In the genomic region with DNA sequence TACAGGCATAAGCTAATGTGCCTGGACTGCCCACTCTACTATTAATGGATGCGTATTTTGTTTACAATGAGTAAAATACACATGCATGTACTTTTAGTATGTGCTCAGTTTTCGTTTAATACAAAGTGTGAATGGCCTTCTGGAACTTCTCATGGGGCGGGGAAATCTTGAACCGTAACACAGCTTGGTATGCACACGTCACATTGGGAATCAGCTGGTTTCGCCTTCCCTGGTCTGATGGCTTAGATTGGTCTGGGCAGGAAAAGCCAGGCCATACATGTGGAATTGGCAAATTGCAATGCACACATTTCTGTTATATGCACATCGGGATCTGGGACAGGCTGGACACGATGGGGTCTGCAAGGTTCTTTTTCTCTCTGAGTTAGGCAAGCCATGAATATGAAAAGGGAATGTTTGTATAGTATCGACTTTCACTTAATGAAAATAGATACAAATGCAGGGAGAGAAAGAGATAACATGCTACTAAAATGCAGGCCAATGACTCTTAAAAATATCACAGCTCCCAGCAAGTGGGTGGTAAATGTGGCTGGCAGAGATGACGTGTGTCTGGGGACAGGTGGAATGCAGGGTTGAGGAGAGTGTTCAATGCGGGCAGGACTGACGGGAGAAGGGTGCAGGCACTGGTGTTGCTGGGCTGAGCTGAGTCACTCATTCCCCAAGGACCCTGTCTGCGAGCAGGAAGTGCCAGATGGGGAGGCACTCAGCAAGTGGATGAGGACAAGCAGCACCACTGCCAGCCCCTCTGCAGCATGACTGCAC, we compare ENCODE assay signal across 11 cellular contexts.
DNase-seq lines count a peak whose midpoint lies in the region; ATAC-seq and TF ChIP-seq lines count a peak whose summit lies in the region.
"Had no signal": no experiment of that assay in that cellular context is flagged by ENCODE, and none has a peak within 500 bp of the region (broad histone marks: within the 10 kb centered on the region; RNA-seq: fewer than 3 reads in every experiment).

No MANE protein-coding gene starts in this region.

- POLR2A ChIA-PET in WTC11 (lab: Charles Lee) = no interaction called here

- H3K27ac ChIP-seq in BLaER1 (no peak overlapping the region), Karpas-422 (ENCODE audit: low read length) (no peak overlapping the region)
- H3K27ac ChIP-seq: sigmoid colon had no signal

- peak; percentile 71 for ATAC-seq in WTC11
- no peak for ATAC-seq in GM18861 (IDR thresholded peaks at IDR 0.05; ENCODE audit: unreplicated experiment)
- ATAC-seq in HG02610 (IDR thresholded peaks at IDR 0.05; ENCODE audit: unreplicated experiment) = no peak

- no peaks in the 10 kb centered on the region for H3K27me3 ChIP-seq in BLaER1
- no peaks in the 10 kb centered on the region for H3K27me3 ChIP-seq in Karpas-422 (ENCODE audit: low read length)
- H3K27me3 ChIP-seq: sigmoid colon had no signal

- H3K27ac Mint-ChIP-seq in WTC11 = no peak overlapping the region
- H3K27ac Mint-ChIP-seq: T-helper 1 cell treated with Interleukin-12 subunit alpha and Interleukin-12 subunit beta and Interleukin-4 antibody, amounts not matched to agents 30 μg/mL and 1 μg/mL, for 36 hours had no signal

- H3K4me3 Mint-ChIP-seq in WTC11 = no peak overlapping the region
- H3K4me3 Mint-ChIP-seq: T-helper 1 cell treated with Interleukin-12 subunit alpha and Interleukin-12 subunit beta and Interleukin-4 antibody, amounts not matched to agents 30 μg/mL and 1 μg/mL, for 36 hours had no signal

- no peaks in the 10 kb centered on the region for H3K9me2 ChIP-seq in Karpas-422 (replicated peaks; ENCODE audit: insufficient read depth, low read length)

- no peaks in the 10 kb centered on the region for H3K27me3 Mint-ChIP-seq in WTC11 (ENCODE audit: low read depth)

- peak; percentile 59 for DNase-seq in Karpas-422
- DNase-seq in WTC11 (ENCODE audit: low spot score) = no peak
- peak; percentile 67 for DNase-seq in kidney tubule cell (ENCODE audit: low spot score)
- DNase-seq in activated CD4-positive, alpha-beta T cell treated with anti-CD3 and anti-CD28 coated beads for 1 hour = no peak
- no peak for DNase-seq in foreskin fibroblast
- DNase-seq: C1 segment of cervical spinal cord had no signal

- H3K9me3 ChIP-seq in BLaER1 (no peaks in the 10 kb centered on the region), Karpas-422 (ENCODE audit: low read length) (no peaks in the 10 kb centered on the region)
- H3K9me3 ChIP-seq: sigmoid colon had no signal

- H3K4me1 ChIP-seq in BLaER1 (peaks cover 25% of the 10 kb centered on the region), Karpas-422 (ENCODE audit: low read length) (peaks cover 10% of the 10 kb centered on the region)

- no peaks in the 10 kb centered on the region for H3K79me2 ChIP-seq in Karpas-422 (ENCODE audit: low read length)

- H4K20me1 ChIP-seq in BLaER1 (no peaks in the 10 kb centered on the region), Karpas-422 (ENCODE audit: insufficient read depth, low read depth, low read length) (no peaks in the 10 kb centered on the region)

- H2AFZ ChIP-seq in Karpas-422 (ENCODE audit: low read length) = peak overlapping the region; percentile 49; the same call in 1 of the 2 replicates

- CTCF ChIA-PET in WTC11 (lab: Charles Lee) = interaction anchor here (1.6 to 6.0 kb wide), 4 partner anchors 8 to 398 kb away, joined by 4 to 31 read pairs (median 11); no protein-coding TSS in a partner anchor

- peaks cover 10% of the 10 kb centered on the region for H3K4me1 Mint-ChIP-seq in WTC11

- no peak for TF ChIP-seq CTCF in WTC11 (IDR thresholded peaks at IDR 0.05)
- TF ChIP-seq CTCF in foreskin fibroblast (IDR thresholded peaks at IDR 0.05; ENCODE audit: low read depth, low read length) = no peak

- no peaks in the 10 kb centered on the region for H3K9me3 Mint-ChIP-seq in WTC11
- H3K9me3 Mint-ChIP-seq: T-helper 1 cell treated with Interleukin-12 subunit alpha and Interleukin-12 subunit beta and Interleukin-4 antibody, amounts not matched to agents 30 μg/mL and 1 μg/mL, for 36 hours had no signal

- peak overlapping the region; percentile 52 for H3K4me2 ChIP-seq in BLaER1
- peak overlapping the region; percentile 41 for H3K4me2 ChIP-seq in Karpas-422 (ENCODE audit: low read depth, low read length, poor library complexity, severe bottlenecking)

- no peak overlapping the region for H3K9ac ChIP-seq in BLaER1
- H3K9ac ChIP-seq in Karpas-422 (ENCODE audit: low read length) = no peak overlapping the region

- no peaks in the 10 kb centered on the region for H3K36me3 Mint-ChIP-seq in WTC11

- H3K4me3 ChIP-seq in BLaER1 (no peak overlapping the region), Karpas-422 (ENCODE audit: low read length) (no peak overlapping the region), foreskin fibroblast (ENCODE audit: low read depth in 1 of 2, low read length in 2 of 2) (no peak overlapping the region)
- H3K4me3 ChIP-seq: sigmoid colon had no signal

- no peaks in the 10 kb centered on the region for H3K36me3 ChIP-seq in BLaER1
- no peaks in the 10 kb centered on the region for H3K36me3 ChIP-seq in Karpas-422 (ENCODE audit: insufficient read depth, low read length)
- H3K36me3 ChIP-seq: sigmoid colon had no signal

TF ChIP-seq in WTC11, 78 proteins besides CTCF, POLR2A, EP300 and RAD21 (continues in another document):
- TF ChIP-seq ELF4 (CRISPR knock-in tag; IDR thresholded peaks at IDR 0.05; ENCODE audit: low read depth) (no peak), ZNF121 (CRISPR knock-in tag; IDR thresholded peaks at IDR 0.05) (no peak), ZNF317 (CRISPR knock-in tag; IDR thresholded peaks at IDR 0.05; ENCODE audit: borderline replicate concordance, low read depth) (no peak), RELA (CRISPR knock-in tag; IDR thresholded peaks at IDR 0.05; ENCODE audit: borderline replicate concordance) (no peak), RORB (CRISPR knock-in tag; IDR thresholded peaks at IDR 0.05) (no peak)
- TF ChIP-seq, protein P1, sequence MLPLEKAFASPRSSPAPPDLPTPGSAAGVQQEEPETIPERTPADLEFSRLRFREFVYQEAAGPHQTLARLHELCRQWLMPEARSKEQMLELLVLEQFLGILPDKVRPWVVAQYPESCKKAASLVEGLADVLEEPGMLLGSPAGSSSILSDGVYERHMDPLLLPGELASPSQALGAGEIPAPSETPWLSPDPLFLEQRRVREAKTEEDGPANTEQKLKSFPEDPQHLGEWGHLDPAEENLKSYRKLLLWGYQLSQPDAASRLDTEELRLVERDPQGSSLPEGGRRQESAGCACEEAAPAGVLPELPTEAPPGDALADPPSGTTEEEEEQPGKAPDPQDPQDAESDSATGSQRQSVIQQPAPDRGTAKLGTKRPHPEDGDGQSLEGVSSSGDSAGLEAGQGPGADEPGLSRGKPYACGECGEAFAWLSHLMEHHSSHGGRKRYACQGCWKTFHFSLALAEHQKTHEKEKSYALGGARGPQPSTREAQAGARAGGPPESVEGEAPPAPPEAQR (CRISPR knock-in tag; IDR thresholded peaks at IDR 0.05) = no peak
- TF ChIP-seq, protein P2, sequence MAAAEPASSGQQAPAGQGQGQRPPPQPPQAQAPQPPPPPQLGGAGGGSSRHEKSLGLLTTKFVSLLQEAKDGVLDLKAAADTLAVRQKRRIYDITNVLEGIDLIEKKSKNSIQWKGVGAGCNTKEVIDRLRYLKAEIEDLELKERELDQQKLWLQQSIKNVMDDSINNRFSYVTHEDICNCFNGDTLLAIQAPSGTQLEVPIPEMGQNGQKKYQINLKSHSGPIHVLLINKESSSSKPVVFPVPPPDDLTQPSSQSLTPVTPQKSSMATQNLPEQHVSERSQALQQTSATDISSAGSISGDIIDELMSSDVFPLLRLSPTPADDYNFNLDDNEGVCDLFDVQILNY (CRISPR knock-in tag; IDR thresholded peaks at IDR 0.05) = no peak
- TF ChIP-seq, protein P3, sequence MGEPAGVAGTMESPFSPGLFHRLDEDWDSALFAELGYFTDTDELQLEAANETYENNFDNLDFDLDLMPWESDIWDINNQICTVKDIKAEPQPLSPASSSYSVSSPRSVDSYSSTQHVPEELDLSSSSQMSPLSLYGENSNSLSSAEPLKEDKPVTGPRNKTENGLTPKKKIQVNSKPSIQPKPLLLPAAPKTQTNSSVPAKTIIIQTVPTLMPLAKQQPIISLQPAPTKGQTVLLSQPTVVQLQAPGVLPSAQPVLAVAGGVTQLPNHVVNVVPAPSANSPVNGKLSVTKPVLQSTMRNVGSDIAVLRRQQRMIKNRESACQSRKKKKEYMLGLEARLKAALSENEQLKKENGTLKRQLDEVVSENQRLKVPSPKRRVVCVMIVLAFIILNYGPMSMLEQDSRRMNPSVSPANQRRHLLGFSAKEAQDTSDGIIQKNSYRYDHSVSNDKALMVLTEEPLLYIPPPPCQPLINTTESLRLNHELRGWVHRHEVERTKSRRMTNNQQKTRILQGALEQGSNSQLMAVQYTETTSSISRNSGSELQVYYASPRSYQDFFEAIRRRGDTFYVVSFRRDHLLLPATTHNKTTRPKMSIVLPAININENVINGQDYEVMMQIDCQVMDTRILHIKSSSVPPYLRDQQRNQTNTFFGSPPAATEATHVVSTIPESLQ (CRISPR knock-in tag; IDR thresholded peaks at IDR 0.05) = no peak
- TF ChIP-seq, protein P4, sequence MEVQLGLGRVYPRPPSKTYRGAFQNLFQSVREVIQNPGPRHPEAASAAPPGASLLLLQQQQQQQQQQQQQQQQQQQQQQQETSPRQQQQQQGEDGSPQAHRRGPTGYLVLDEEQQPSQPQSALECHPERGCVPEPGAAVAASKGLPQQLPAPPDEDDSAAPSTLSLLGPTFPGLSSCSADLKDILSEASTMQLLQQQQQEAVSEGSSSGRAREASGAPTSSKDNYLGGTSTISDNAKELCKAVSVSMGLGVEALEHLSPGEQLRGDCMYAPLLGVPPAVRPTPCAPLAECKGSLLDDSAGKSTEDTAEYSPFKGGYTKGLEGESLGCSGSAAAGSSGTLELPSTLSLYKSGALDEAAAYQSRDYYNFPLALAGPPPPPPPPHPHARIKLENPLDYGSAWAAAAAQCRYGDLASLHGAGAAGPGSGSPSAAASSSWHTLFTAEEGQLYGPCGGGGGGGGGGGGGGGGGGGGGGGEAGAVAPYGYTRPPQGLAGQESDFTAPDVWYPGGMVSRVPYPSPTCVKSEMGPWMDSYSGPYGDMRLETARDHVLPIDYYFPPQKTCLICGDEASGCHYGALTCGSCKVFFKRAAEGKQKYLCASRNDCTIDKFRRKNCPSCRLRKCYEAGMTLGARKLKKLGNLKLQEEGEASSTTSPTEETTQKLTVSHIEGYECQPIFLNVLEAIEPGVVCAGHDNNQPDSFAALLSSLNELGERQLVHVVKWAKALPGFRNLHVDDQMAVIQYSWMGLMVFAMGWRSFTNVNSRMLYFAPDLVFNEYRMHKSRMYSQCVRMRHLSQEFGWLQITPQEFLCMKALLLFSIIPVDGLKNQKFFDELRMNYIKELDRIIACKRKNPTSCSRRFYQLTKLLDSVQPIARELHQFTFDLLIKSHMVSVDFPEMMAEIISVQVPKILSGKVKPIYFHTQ (CRISPR knock-in tag; IDR thresholded peaks at IDR 0.05) = no peak

Comparison
In these comparisons a context has a peak if more than half of its experiments do, and no peak if none do; other contexts are left out.
1. DNase-seq: peak in Karpas-422 (single experiment) and kidney tubule cell (single experiment); none in WTC11 (single experiment), activated CD4-positive, alpha-beta T cell treated with anti-CD3 and anti-CD28 coated beads for 1 hour (single experiment) and foreskin fibroblast (0 of 2).